1 cellular context compared by ENCODE assay signal in genomic region chr3:183108470-183108869, GRCh38.
TF ChIP-seq lines count a peak whose summit lies in the region.

No MANE protein-coding gene starts in this region.

TF ChIP-seq in SK-N-SH, 30 proteins besides CTCF, POLR2A, EP300 and RAD21 (continued from another document):
- TF ChIP-seq, protein P1, sequence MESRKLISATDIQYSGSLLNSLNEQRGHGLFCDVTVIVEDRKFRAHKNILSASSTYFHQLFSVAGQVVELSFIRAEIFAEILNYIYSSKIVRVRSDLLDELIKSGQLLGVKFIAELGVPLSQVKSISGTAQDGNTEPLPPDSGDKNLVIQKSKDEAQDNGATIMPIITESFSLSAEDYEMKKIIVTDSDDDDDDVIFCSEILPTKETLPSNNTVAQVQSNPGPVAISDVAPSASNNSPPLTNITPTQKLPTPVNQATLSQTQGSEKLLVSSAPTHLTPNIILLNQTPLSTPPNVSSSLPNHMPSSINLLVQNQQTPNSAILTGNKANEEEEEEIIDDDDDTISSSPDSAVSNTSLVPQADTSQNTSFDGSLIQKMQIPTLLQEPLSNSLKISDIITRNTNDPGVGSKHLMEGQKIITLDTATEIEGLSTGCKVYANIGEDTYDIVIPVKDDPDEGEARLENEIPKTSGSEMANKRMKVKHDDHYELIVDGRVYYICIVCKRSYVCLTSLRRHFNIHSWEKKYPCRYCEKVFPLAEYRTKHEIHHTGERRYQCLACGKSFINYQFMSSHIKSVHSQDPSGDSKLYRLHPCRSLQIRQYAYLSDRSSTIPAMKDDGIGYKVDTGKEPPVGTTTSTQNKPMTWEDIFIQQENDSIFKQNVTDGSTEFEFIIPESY (IDR thresholded peaks at IDR 0.05; ENCODE audit: borderline replicate concordance, low read depth), result no peak
- TF ChIP-seq NFIC (IDR thresholded peaks at IDR 0.05; ENCODE audit: borderline replicate concordance) (no peak), TAF1 (IDR thresholded peaks at IDR 0.05; ENCODE audit: borderline replicate concordance, low read depth, low read length) (no peak), RFX5 (IDR thresholded peaks at IDR 0.05; ENCODE audit: low read length) (no peak), FOXM1 (IDR thresholded peaks at IDR 0.05; ENCODE audit: low read depth) (no peak)
